ENCODE assay signal across 28 cellular contexts in genomic region chr12:88510841-88511240, GRCh38.
"Had no signal": no experiment of that assay in that cellular context is flagged by ENCODE, and none has a peak within 500 bp of the region (broad histone marks: within the 10 kb centered on the region; RNA-seq: fewer than 3 reads in every experiment).

No MANE protein-coding gene starts in this region.

- H3K27ac ChIP-seq: hepatocyte, left ventricle myocardium inferior, neural progenitor cell, neutrophil, parathyroid adenoma, psoas muscle, right atrium auricular region, suprapubic skin, thoracic aorta, tibial artery, upper lobe of right lung had no signal

- H3K36me3 Mint-ChIP-seq: naive B cell; natural killer cell; stimulated activated effector memory CD8-positive, alpha-beta T cell treated with anti-CD3 and anti-CD28 coated beads, Interleukin-12 subunit alpha, Interleukin-12 subunit beta, amount 100 ng/mL, for 72 hours had no signal

- H3K36me3 ChIP-seq: neural progenitor cell, neutrophil, thoracic aorta had no signal

- H3K4me1 ChIP-seq: neural progenitor cell, parathyroid adenoma, psoas muscle, right atrium auricular region, suprapubic skin, tibial artery had no signal

- H3K9ac ChIP-seq: neural progenitor cell, parathyroid adenoma had no signal

- FAIRE-seq: urothelium cell line had no signal

- H3K9me3 ChIP-seq: left ventricle myocardium inferior, neutrophil, psoas muscle, right atrium auricular region, suprapubic skin, thoracic aorta, tibial artery, upper lobe of right lung had no signal

- H2AFZ ChIP-seq: hepatocyte, neural progenitor cell, parathyroid adenoma had no signal

- H3K27me3 Mint-ChIP-seq: naive B cell; stimulated activated naive CD8-positive, alpha-beta T cell treated with anti-CD3 and anti-CD28 coated beads, Interleukin-15, Interleukin-2, amounts not matched to agents 100 ng/mL and 50 ng/mL, for 24 hours had no signal

- H3K27ac Mint-ChIP-seq: mesothelial cell of epicardium; naive B cell; natural killer cell; nephron progenitor cell; neural progenitor cell; stimulated activated effector memory CD8-positive, alpha-beta T cell treated with anti-CD3 and anti-CD28 coated beads, Interleukin-12 subunit alpha, Interleukin-12 subunit beta, amount 100 ng/mL, for 72 hours; stimulated activated naive CD8-positive, alpha-beta T cell treated with anti-CD3 and anti-CD28 coated beads, Interleukin-15, Interleukin-2, amounts not matched to agents 100 ng/mL and 50 ng/mL, for 24 hours had no signal

- H3K4me3 ChIP-seq: hepatocyte, left ventricle myocardium inferior, lung, neural progenitor cell, psoas muscle, right atrium auricular region, skin epidermis, suprapubic skin, thoracic aorta, tibial artery, upper lobe of right lung had no signal

- ATAC-seq: natural killer cell; psoas muscle; sciatic nerve; stimulated activated effector memory CD8-positive, alpha-beta T cell treated with anti-CD3 and anti-CD28 coated beads, Interleukin-12 subunit alpha, Interleukin-12 subunit beta, amount 100 ng/mL, for 72 hours; upper lobe of right lung had no signal

- DNase-seq: islet precursor cell; left ventricle myocardium inferior; mesendoderm; naive B cell; natural killer cell; nephron progenitor cell; occipital lobe; psoas muscle; stimulated activated CD4-positive, alpha-beta T cell treated with anti-CD3 and anti-CD28 coated beads, Interleukin-12 subunit alpha, Interleukin-12 subunit beta, amount 100 ng/mL, for 4 hours; stimulated activated CD4-positive, alpha-beta T cell treated with anti-CD3 and anti-CD28 coated beads, Interleukin-4, amount 100 ng/mL, for 24 hours; stimulated activated naive CD4-positive, alpha-beta T cell; tibial artery; trophoblast cell; upper lobe of right lung had no signal

- H3K4me2 ChIP-seq: hepatocyte, neural progenitor cell had no signal

- H3K9me3 Mint-ChIP-seq: nephron progenitor cell; neural progenitor cell; stimulated activated effector memory CD8-positive, alpha-beta T cell treated with anti-CD3 and anti-CD28 coated beads, Interleukin-12 subunit alpha, Interleukin-12 subunit beta, amount 100 ng/mL, for 72 hours; stimulated activated naive CD8-positive, alpha-beta T cell treated with anti-CD3 and anti-CD28 coated beads, Interleukin-15, Interleukin-2, amounts not matched to agents 100 ng/mL and 50 ng/mL, for 24 hours had no signal

- H3K27me3 ChIP-seq: hepatocyte, neural progenitor cell, neutrophil, right atrium auricular region, suprapubic skin, tibial artery, upper lobe of right lung had no signal

- H3K4me3 Mint-ChIP-seq: mesothelial cell of epicardium; naive B cell; natural killer cell; nephron progenitor cell; neural progenitor cell; stimulated activated effector memory CD8-positive, alpha-beta T cell treated with anti-CD3 and anti-CD28 coated beads, Interleukin-12 subunit alpha, Interleukin-12 subunit beta, amount 100 ng/mL, for 72 hours; stimulated activated naive CD8-positive, alpha-beta T cell treated with anti-CD3 and anti-CD28 coated beads, Interleukin-15, Interleukin-2, amounts not matched to agents 100 ng/mL and 50 ng/mL, for 24 hours had no signal

- H3K4me1 Mint-ChIP-seq: mesothelial cell of epicardium; naive B cell; natural killer cell; neural progenitor cell; stimulated activated effector memory CD8-positive, alpha-beta T cell treated with anti-CD3 and anti-CD28 coated beads, Interleukin-12 subunit alpha, Interleukin-12 subunit beta, amount 100 ng/mL, for 72 hours had no signal
